Comparison of ENCODE assay signal across 20 cellular contexts in genomic region chr7:54426406-54426805, GRCh38.
DNase-seq lines count a peak whose midpoint lies in the region; ATAC-seq and TF ChIP-seq lines count a peak whose summit lies in the region.
"Had no signal": no experiment of that assay in that cellular context is flagged by ENCODE, and none has a peak within 500 bp of the region (broad histone marks: within the 10 kb centered on the region; RNA-seq: fewer than 3 reads in every experiment).

No MANE protein-coding gene starts in this region.

- no peak for TF ChIP-seq EP300 in suprapubic skin (IDR thresholded peaks at IDR 0.05)

- no peaks in the 10 kb centered on the region for H3K9me3 ChIP-seq in suprapubic skin
- H3K9me3 ChIP-seq: A549; BLaER1 treated with 17β-estradiol and CSF1 and Interleukin-3, amounts not matched to agents 10 nM and 100 nM had no signal

- in situ Hi-C loops in KBM-7 (cut with MboI; ENCODE audit: low pct_unique_long_range_greater_than_20kb, low sequenced_read_pairs) = no loop called here

- no peaks in the 10 kb centered on the region for H3K36me3 ChIP-seq in suprapubic skin
- H3K36me3 ChIP-seq: BLaER1 treated with 17β-estradiol and CSF1 and Interleukin-3, amounts not matched to agents 10 nM and 100 nM had no signal

- no peak for TF ChIP-seq CTCF in suprapubic skin (IDR thresholded peaks at IDR 0.05)

- peak; percentile 17 for DNase-seq in KBM-7
- DNase-seq in NAMALWA (ENCODE audit: low spot score) = peak; percentile 34
- DNase-seq in OCI-M1 (lab: John Stamatoyannopoulos, UW) = peak; percentile 32
- DNase-seq in activated CD4-positive, alpha-beta T cell treated with anti-CD3 and anti-CD28 coated beads, Interleukin-2, amount 10 ng/mL, durations not matched to agents 7 days and 5 days = no peak
- DNase-seq in GM03348 (ENCODE audit: low spot score) = no peak
- no peak for DNase-seq in suprapubic skin (ENCODE audit: low spot score in 2 of 2)
- DNase-seq: AML-193; CD4-positive, alpha-beta T cell; H7; NCI-H2029; NCI-H446 treated with DMSO at 0.1 percent for 48 hours; NCI-H526 treated with DMSO at 0.1 percent for 48 hours; PC-9; SHP77 treated with DMSO at 0.1 percent for 48 hours; T-helper 9 cell had no signal

- no peaks in the 10 kb centered on the region for H3K27me3 Mint-ChIP-seq in activated CD4-positive, alpha-beta T cell treated with anti-CD3 and anti-CD28 coated beads, Interleukin-2, amount 10 ng/mL, durations not matched to agents 7 days and 5 days
- H3K27me3 Mint-ChIP-seq: CD4-positive, alpha-beta T cell had no signal

- H3K27ac ChIP-seq in suprapubic skin = no peak overlapping the region
- H3K27ac ChIP-seq: A549; BLaER1 treated with 17β-estradiol and CSF1 and Interleukin-3, amounts not matched to agents 10 nM and 100 nM; PC-9 had no signal

- H3K4me3 ChIP-seq in suprapubic skin = no peak overlapping the region
- H3K4me3 ChIP-seq: A549; BLaER1 treated with 17β-estradiol and CSF1 and Interleukin-3, amounts not matched to agents 10 nM and 100 nM; K562; PC-9 had no signal

- no peak for TF ChIP-seq POLR2A in suprapubic skin (IDR thresholded peaks at IDR 0.05)

- POLR2A ChIA-PET in activated CD4-positive, alpha-beta T cell treated with anti-CD3 and anti-CD28 coated beads, Interleukin-2, amount 10 ng/mL, durations not matched to agents 7 days and 5 days (lab: Charles Lee) = no interaction called here

- no peaks in the 10 kb centered on the region for H3K36me3 Mint-ChIP-seq in activated CD4-positive, alpha-beta T cell treated with anti-CD3 and anti-CD28 coated beads, Interleukin-2, amount 10 ng/mL, durations not matched to agents 7 days and 5 days (ENCODE audit: low read depth)

- CTCF ChIA-PET in activated CD4-positive, alpha-beta T cell treated with anti-CD3 and anti-CD28 coated beads, Interleukin-2, amount 10 ng/mL, durations not matched to agents 7 days and 5 days (lab: Charles Lee) = no interaction called here

- no peak for ATAC-seq in GM19351 (IDR thresholded peaks at IDR 0.05; ENCODE audit: unreplicated experiment)
- ATAC-seq: A549, HepG2, K562 had no signal

- H3K4me1 ChIP-seq in suprapubic skin = no peaks in the 10 kb centered on the region
- H3K4me1 ChIP-seq: A549 had no signal

- H3K4me3 Mint-ChIP-seq in activated CD4-positive, alpha-beta T cell treated with anti-CD3 and anti-CD28 coated beads, Interleukin-2, amount 10 ng/mL, durations not matched to agents 7 days and 5 days = no peak overlapping the region
- H3K4me3 Mint-ChIP-seq: CD4-positive, alpha-beta T cell had no signal

- H3K4me1 Mint-ChIP-seq in activated CD4-positive, alpha-beta T cell treated with anti-CD3 and anti-CD28 coated beads, Interleukin-2, amount 10 ng/mL, durations not matched to agents 7 days and 5 days = no peaks in the 10 kb centered on the region

- H3K27me3 ChIP-seq in suprapubic skin = no peaks in the 10 kb centered on the region

- H3K27ac Mint-ChIP-seq in activated CD4-positive, alpha-beta T cell treated with anti-CD3 and anti-CD28 coated beads, Interleukin-2, amount 10 ng/mL, durations not matched to agents 7 days and 5 days = no peak overlapping the region
- H3K27ac Mint-ChIP-seq: CD4-positive, alpha-beta T cell had no signal

- WGBS in suprapubic skin = 78% methylated on average over 2 of the region's 2 CpGs

- peaks cover 13% of the 10 kb centered on the region for H3K9me3 Mint-ChIP-seq in activated CD4-positive, alpha-beta T cell treated with anti-CD3 and anti-CD28 coated beads, Interleukin-2, amount 10 ng/mL, durations not matched to agents 7 days and 5 days

Comparison
In these comparisons a context has a peak if more than half of its experiments do, and no peak if none do; other contexts are left out.
1. DNase-seq: peak in KBM-7 (single experiment), NAMALWA (single experiment) and OCI-M1 (single experiment); none in activated CD4-positive, alpha-beta T cell treated with anti-CD3 and anti-CD28 coated beads, Interleukin-2, amount 10 ng/mL, durations not matched to agents 7 days and 5 days (single experiment), GM03348 (single experiment) and suprapubic skin (0 of 2).